ENCODE assay signal across 32 cellular contexts in genomic region chr5:150345716-150346115, GRCh38. TPM values are rescaled to one million over a fixed set of nuclear protein-coding genes. Genes with fewer than 3 reads are reported as not detected.
DNase-seq lines count a peak whose midpoint lies in the region; ATAC-seq, FAIRE-seq and TF ChIP-seq lines count a peak whose summit lies in the region.
"Had no signal": no experiment of that assay in that cellular context is flagged by ENCODE, and none has a peak within 500 bp of the region (broad histone marks: within the 10 kb centered on the region; RNA-seq: fewer than 3 reads in every experiment).

No MANE protein-coding gene starts in this region.

- no peaks in the 10 kb centered on the region for H4K20me1 ChIP-seq in HepG2 (ENCODE audit: insufficient read depth, low read length)

- H3K27me3 Mint-ChIP-seq in type B pancreatic cell = no peaks in the 10 kb centered on the region
- H3K27me3 Mint-ChIP-seq: stimulated activated memory B cell treated with anti-CD40 and anti-IgM and Interleukin-4, amounts not matched to agents 10 μg/mL and 1 μg/mL and 100 μg/mL, for 72 hours had no signal

- no peaks in the 10 kb centered on the region for H3K9me3 Mint-ChIP-seq in type B pancreatic cell
- H3K9me3 Mint-ChIP-seq: activated T-cell treated with anti-CD3 and anti-CD28 coated beads, Interleukin-2, amount 50 U/mL, for 72 hours; endodermal cell; GM23338; natural killer cell had no signal

- no TSS peak for BruUV-seq in HepG2 (replicated peaks; lab: Mats Ljungman, UMichigan)

- H3K4me3 ChIP-seq in HepG2 (replicated peaks in 1 of 3; ENCODE audit: insufficient read depth in 1 of 3, low read depth in 2 of 3, low read length in 3 of 3) (no peak overlapping the region), right lobe of liver (no peak overlapping the region), SJCRH30 (no peak overlapping the region), colonic mucosa (no peak overlapping the region)
- H3K4me3 ChIP-seq: body of pancreas, GM23338, MG63, mucosa of descending colon, SK-N-MC, skin epidermis, suprapubic skin, upper lobe of right lung had no signal

- H3K36me3 ChIP-seq in HepG2 (replicated peaks in 1 of 2; ENCODE audit: control insufficient read depth in 1 of 2, insufficient read depth in 2 of 2, low read length in 2 of 2) (no peaks in the 10 kb centered on the region), right lobe of liver (no peaks in the 10 kb centered on the region), SJCRH30 (no peaks in the 10 kb centered on the region), colonic mucosa (no peaks in the 10 kb centered on the region)
- H3K36me3 ChIP-seq: MG63, suprapubic skin, upper lobe of right lung had no signal

- TF ChIP-seq POLR2A in HepG2 (IDR thresholded peaks at IDR 0.05; ENCODE audit: insufficient read depth in 1 of 2, low read depth in 2 of 2, low read length in 2 of 2) (no peak), right lobe of liver (IDR thresholded peaks at IDR 0.05) (no peak)

- in situ Hi-C loops in HepG2 (cut with HindIII; ENCODE audit: extremely low pct_ligation_motif_present, low pct_unique_long_range_greater_than_20kb) = no loop called here

- H3K4me2 ChIP-seq in HepG2 (ENCODE audit: low read depth, low read length) = no peak overlapping the region
- H3K4me2 ChIP-seq: GM23338 had no signal

- TF ChIP-seq CTCF in HepG2 (CRISPR knock-in tag; IDR thresholded peaks at IDR 0.05) (no peak), right lobe of liver (IDR thresholded peaks at IDR 0.05) (no peak), type B pancreatic cell (conservative IDR thresholded peaks at IDR 0.05) (no peak), colonic mucosa (IDR thresholded peaks at IDR 0.05) (no peak)

- H3K9me3 ChIP-seq in HepG2 (ENCODE audit: low read length) (no peaks in the 10 kb centered on the region), right lobe of liver (no peaks in the 10 kb centered on the region), SJCRH30 (replicated peaks) (no peaks in the 10 kb centered on the region), colonic mucosa (no peaks in the 10 kb centered on the region)
- H3K9me3 ChIP-seq: body of pancreas, MG63, mucosa of descending colon, suprapubic skin, upper lobe of right lung had no signal

- CTCF ChIA-PET in HepG2 (lab: Yijun Ruan, JAX; ENCODE audit: low intra/inter-chr PET ratio, low total read pairs) = no interaction called here

- ATAC-seq in HepG2 = no peak
- ATAC-seq in right lobe of liver = no peak
- ATAC-seq: activated T-cell treated with anti-CD3 and anti-CD28 coated beads, Interleukin-2, amount 50 U/mL, for 72 hours; body of pancreas; GM23338; left cardiac atrium; mucosa of descending colon; natural killer cell; stimulated activated memory B cell treated with anti-CD40 and anti-IgM and Interleukin-4, amounts not matched to agents 10 μg/mL and 1 μg/mL and 100 μg/mL, for 72 hours; upper lobe of right lung had no signal

- H2AFZ ChIP-seq in HepG2 (ENCODE audit: low read length) = no peak overlapping the region
- H2AFZ ChIP-seq: GM23338 had no signal

- no peaks in the 10 kb centered on the region; a peak in 1 of 5 replicates for H3K27me3 ChIP-seq in HepG2 (ENCODE audit: control insufficient read depth in 1 of 2, insufficient read depth in 2 of 2, low read length in 2 of 2)
- no peaks in the 10 kb centered on the region for H3K27me3 ChIP-seq in right lobe of liver
- H3K27me3 ChIP-seq in SJCRH30 = peaks cover 9% of the 10 kb centered on the region; the same call in 1 of the 2 replicates
- no peaks in the 10 kb centered on the region for H3K27me3 ChIP-seq in colonic mucosa
- H3K27me3 ChIP-seq: body of pancreas, MG63, suprapubic skin, upper lobe of right lung had no signal

- no peak overlapping the region for H3K4me3 Mint-ChIP-seq in type B pancreatic cell
- H3K4me3 Mint-ChIP-seq: activated T-cell treated with anti-CD3 and anti-CD28 coated beads, Interleukin-2, amount 50 U/mL, for 72 hours; endodermal cell; GM23338; immature natural killer cell; natural killer cell; stimulated activated memory B cell treated with anti-CD40 and anti-IgM and Interleukin-4, amounts not matched to agents 10 μg/mL and 1 μg/mL and 100 μg/mL, for 72 hours had no signal

- 76% methylated on average over 5 of the region's 5 CpGs for WGBS in HepG2 (ENCODE audit: low lambda C conversion rate)
- 84% methylated on average over 5 of the region's 5 CpGs for WGBS in right lobe of liver (ENCODE audit: insufficient coverage, low coverage, low lambda C conversion rate, missing lambda C conversion rate)

- no peak for TF ChIP-seq EP300 in HepG2 (IDR thresholded peaks at IDR 0.05; ENCODE audit: low read depth in 2 of 2, low read length in 2 of 2)
- no peak for TF ChIP-seq EP300 in HepG2 (CRISPR knock-in tag; IDR thresholded peaks at IDR 0.05; ENCODE audit: borderline replicate concordance)

- POLR2A ChIA-PET in HepG2 (lab: Yijun Ruan, JAX) = no interaction called here

- FAIRE-seq in HepG2 (lab: Jason Lieb, UNC) = no peak

- intact Hi-C loops in HepG2 (cut with micrococcal nuclease; ENCODE audit: unreplicated experiment) = no loop called here
- intact Hi-C loops in right lobe of liver (cut with DNase I) = loop anchor here in 1 of 2 donors (10.0 kb wide), 1 partner anchor 181 kb away; the partner anchor contains the start of gene CDX1
- intact Hi-C loops in colonic mucosa (cut with DNase I) = no loop called here

- H3K4me1 Mint-ChIP-seq in type B pancreatic cell (ENCODE audit: unreplicated experiment) = peaks cover 26% of the 10 kb centered on the region

- H3K4me1 ChIP-seq in HepG2 (ENCODE audit: insufficient read depth, low read length) = peaks cover 47% of the 10 kb centered on the region
- H3K4me1 ChIP-seq in right lobe of liver = peaks cover 0 to 4% (median 2%) of the 10 kb centered on the region in 4 donors
- peaks cover 31% of the 10 kb centered on the region for H3K4me1 ChIP-seq in SJCRH30
- H3K4me1 ChIP-seq in colonic mucosa = peaks cover 4% of the 10 kb centered on the region
- H3K4me1 ChIP-seq: suprapubic skin, upper lobe of right lung had no signal

- no peaks in the 10 kb centered on the region for H3K36me3 Mint-ChIP-seq in type B pancreatic cell
- H3K36me3 Mint-ChIP-seq: immature natural killer cell; natural killer cell; stimulated activated memory B cell treated with anti-CD40 and anti-IgM and Interleukin-4, amounts not matched to agents 10 μg/mL and 1 μg/mL and 100 μg/mL, for 72 hours had no signal

- peak overlapping the region; percentile 29 for H3K27ac Mint-ChIP-seq in type B pancreatic cell
- H3K27ac Mint-ChIP-seq: activated T-cell treated with anti-CD3 and anti-CD28 coated beads, Interleukin-2, amount 50 U/mL, for 72 hours; endodermal cell; GM23338; immature natural killer cell; natural killer cell; stimulated activated memory B cell treated with anti-CD40 and anti-IgM and Interleukin-4, amounts not matched to agents 10 μg/mL and 1 μg/mL and 100 μg/mL, for 72 hours had no signal

- no peak overlapping the region for H3K9ac ChIP-seq in HepG2 (ENCODE audit: insufficient read depth, low read depth, low read length)
- H3K9ac ChIP-seq in colonic mucosa (ENCODE audit: low read depth in 2 of 2, low read length in 2 of 2) = no peak overlapping the region

- DNase-seq in HepG2 (ENCODE audit: low spot score) (no peak), right lobe of liver (no peak), NCI-H1694 (lab: John Stamatoyannopoulos, UW) (peak; percentile 47), SJCRH30 (peak; percentile 24 to 45), type B pancreatic cell (ENCODE audit: extremely low spot score, unreplicated experiment) (no peak), colonic mucosa (no peak)
- DNase-seq in activated effector memory CD4-positive, alpha-beta T cell treated with Interleukin-2 at 50 U/mL for 16 hours = no peak
- DNase-seq: activated CD4-positive, alpha-beta T cell treated with anti-CD3 and anti-CD28 coated beads, Interleukin-2, amount 50 U/mL, for 4 hours; activated naive CD4-positive, alpha-beta T cell; activated T-cell treated with anti-CD3 and anti-CD28 coated beads, Interleukin-2, amount 50 U/mL, for 72 hours; body of pancreas; C1 segment of cervical spinal cord; dermis blood vessel endothelial cell; endodermal cell; immature natural killer cell; KG1; left cardiac atrium; mammary epithelial cell; MG63; mucosa of descending colon; natural killer cell; NCI-H1417 treated with DMSO at 0.1 percent for 48 hours; NCI-H226; NCI-H526 treated with DMSO at 0.1 percent for 48 hours; T-helper 2 cell; upper lobe of right lung had no signal

- no peak for TF ChIP-seq RAD21 in HepG2 (CRISPR knock-in tag; IDR thresholded peaks at IDR 0.05)

- no peaks in the 10 kb centered on the region for H3K79me2 ChIP-seq in HepG2 (ENCODE audit: insufficient read depth, low read length)

- H3K27ac ChIP-seq in HepG2 (ENCODE audit: extremely low read length, insufficient read depth, low read length) (no peak overlapping the region), right lobe of liver (no peak overlapping the region), SJCRH30 (no peak overlapping the region), colonic mucosa (no peak overlapping the region)
- H3K27ac ChIP-seq: body of pancreas, SK-N-MC, skin epidermis, suprapubic skin, upper lobe of right lung had no signal

RNA-seq across cellular contexts. Expression of gene TCOF1, which starts 11.8 kb away (rescaled TPM):
- 41.6 and 44.5 TPM in 2 replicates for total RNA-seq in HepG2 (2016; rRNA removed; fragmentation: Illumina TruSeq; extraction: Trizol)
- total RNA-seq in HepG2 (2016; cell fraction: cytosol; rRNA removed; fragmentation: Illumina TruSeq; extraction: Trizol; ENCODE audit: low read depth) = 7.0 and 8.0 TPM in 2 replicates
- 34.8 and 42.9 TPM in 2 replicates for total RNA-seq in HepG2 (2016; cell fraction: insoluble cytoplasmic fraction; rRNA removed; fragmentation: Illumina TruSeq; extraction: Trizol)
- total RNA-seq in HepG2 (2016; cell fraction: membrane; rRNA removed; fragmentation: Illumina TruSeq; extraction: Trizol) = 12.4 and 12.6 TPM in 2 replicates
- total RNA-seq in HepG2 (2016; cell fraction: nucleus; rRNA removed; fragmentation: Illumina TruSeq; extraction: Trizol) = 38.8 and 43.2 TPM in 2 replicates
- 9.9 and 10.1 TPM in 2 replicates for polyA plus RNA-seq in HepG2 (2011; rRNA removed)
- 5.7 and 7.4 TPM in 2 replicates for polyA plus RNA-seq in HepG2 (2011; cell fraction: cytosol; rRNA removed)
- polyA plus RNA-seq in HepG2 (2011; cell fraction: nucleus; rRNA removed) = 27.8 and 31.6 TPM in 2 replicates
- polyA plus RNA-seq in HepG2 (2012) = 14.9 and 19.7 TPM in 2 replicates
- 2.9 and 3.4 TPM in 2 replicates for polyA plus RNA-seq in HepG2 (2016; cell fraction: cytosol; fragmentation: Illumina TruSeq; extraction: Trizol; ENCODE audit: low read depth)
- polyA plus RNA-seq in HepG2 (2016; cell fraction: insoluble cytoplasmic fraction; fragmentation: Illumina TruSeq; extraction: Trizol; ENCODE audit: low read depth) = 38.4 and 54.0 TPM in 2 replicates
- 6.2 and 8.3 TPM in 2 replicates for polyA plus RNA-seq in HepG2 (2016; cell fraction: membrane; fragmentation: Illumina TruSeq; extraction: Trizol; ENCODE audit: low read depth)
- polyA plus RNA-seq in HepG2 (2016; cell fraction: nucleus; fragmentation: Illumina TruSeq; extraction: Trizol; ENCODE audit: insufficient read depth, low read depth) = 61.9 and 69.6 TPM in 2 replicates
- 16.4 and 42.6 TPM in 2 replicates for polyA minus RNA-seq in HepG2 (2011; rRNA and poly(A)+ RNA removed; ENCODE audit: low replicate concordance)
- 9.8 and 12.7 TPM in 2 replicates for polyA minus RNA-seq in HepG2 (2011; cell fraction: cytosol; rRNA and poly(A)+ RNA removed)
- 19.2 and 20.5 TPM in 2 replicates for polyA minus RNA-seq in HepG2 (2011; cell fraction: nucleus; rRNA and poly(A)+ RNA removed)
- 10 to 100 TPM in 2 of 6 experiments, 1 to 10 TPM in 4; 6.7 to 12.0 (median 8.9) TPM for total RNA-seq in right lobe of liver
- total RNA-seq in SJCRH30 (2014; rRNA removed; shearing (Covaris generic)) = 58.9 and 60.4 TPM in 2 replicates
- 42.6 and 65.3 TPM in 2 replicates for total RNA-seq in type B pancreatic cell (ENCODE audit: low replicate concordance)
- total RNA-seq in colonic mucosa = 10 to 100 TPM; 17.3 to 68.5 TPM

RNA-seq across cellular contexts. Expression of gene ARSI, which starts 43.0 kb away (rescaled TPM):
- total RNA-seq in HepG2 (2016; rRNA removed; fragmentation: Illumina TruSeq; extraction: Trizol) = 17.6 and 33.9 TPM in 2 replicates
- 3.1 and 3.4 TPM in 2 replicates for total RNA-seq in HepG2 (2016; cell fraction: cytosol; rRNA removed; fragmentation: Illumina TruSeq; extraction: Trizol; ENCODE audit: low read depth)
- 21.4 and 37.4 TPM in 2 replicates for total RNA-seq in HepG2 (2016; cell fraction: insoluble cytoplasmic fraction; rRNA removed; fragmentation: Illumina TruSeq; extraction: Trizol)
- 11.0 and 13.0 TPM in 2 replicates for total RNA-seq in HepG2 (2016; cell fraction: membrane; rRNA removed; fragmentation: Illumina TruSeq; extraction: Trizol)
- 25.8 and 28.7 TPM in 2 replicates for total RNA-seq in HepG2 (2016; cell fraction: nucleus; rRNA removed; fragmentation: Illumina TruSeq; extraction: Trizol)
- 4.2 and 6.4 TPM in 2 replicates for polyA plus RNA-seq in HepG2 (2011; rRNA removed)
- 6.1 and 8.6 TPM in 2 replicates for polyA plus RNA-seq in HepG2 (2011; cell fraction: cytosol; rRNA removed)
- 5.3 and 5.7 TPM in 2 replicates for polyA plus RNA-seq in HepG2 (2011; cell fraction: nucleus; rRNA removed)
- polyA plus RNA-seq in HepG2 (2012) = 2.2 and 3.5 TPM in 2 replicates
- polyA plus RNA-seq in HepG2 (2016; cell fraction: cytosol; fragmentation: Illumina TruSeq; extraction: Trizol; ENCODE audit: low read depth) = 2.1 and 2.4 TPM in 2 replicates
- 14.2 and 17.0 TPM in 2 replicates for polyA plus RNA-seq in HepG2 (2016; cell fraction: insoluble cytoplasmic fraction; fragmentation: Illumina TruSeq; extraction: Trizol; ENCODE audit: low read depth)
- 5.0 and 7.0 TPM in 2 replicates for polyA plus RNA-seq in HepG2 (2016; cell fraction: membrane; fragmentation: Illumina TruSeq; extraction: Trizol; ENCODE audit: low read depth)
- 29.1 and 30.1 TPM in 2 replicates for polyA plus RNA-seq in HepG2 (2016; cell fraction: nucleus; fragmentation: Illumina TruSeq; extraction: Trizol; ENCODE audit: insufficient read depth, low read depth)
- 0.07 and 16.9 TPM in 2 replicates for polyA minus RNA-seq in HepG2 (2011; rRNA and poly(A)+ RNA removed; ENCODE audit: low replicate concordance)
- polyA minus RNA-seq in HepG2 (2011; cell fraction: cytosol; rRNA and poly(A)+ RNA removed) = 5.9 and 6.4 TPM in 2 replicates
- polyA minus RNA-seq in HepG2 (2011; cell fraction: nucleus; rRNA and poly(A)+ RNA removed) = 4.8 and 6.6 TPM in 2 replicates
- under 1 TPM in 5 of 6 experiments, not detected in 1; 0.06 to 0.51 (median 0.20) TPM for total RNA-seq in right lobe of liver
- 0.18 and 0.28 TPM in 2 replicates for total RNA-seq in SJCRH30 (2014; rRNA removed; shearing (Covaris generic))
- total RNA-seq in type B pancreatic cell (ENCODE audit: low replicate concordance) = 1.4 and 4.6 TPM in 2 replicates
- total RNA-seq in colonic mucosa = under 1 TPM; 0.17 to 0.69 TPM
- total RNA-seq: activated T-cell treated with anti-CD3 and anti-CD28 coated beads, Interleukin-2, amount 50 U/mL, for 72 hours; RPMI7951 had no signal
- polyA plus RNA-seq: immature natural killer cell had no signal

RNA-seq across cellular contexts. Expression of gene CAMK2A, which starts 56.1 kb away (rescaled TPM):
- total RNA-seq in HepG2 (2016; rRNA removed; fragmentation: Illumina TruSeq; extraction: Trizol) = 0.11 TPM in 1 of 2 replicates, not detected in the other
- not detected in 2 replicates for total RNA-seq in HepG2 (2016; cell fraction: cytosol; rRNA removed; fragmentation: Illumina TruSeq; extraction: Trizol; ENCODE audit: low read depth)
- total RNA-seq in HepG2 (2016; cell fraction: insoluble cytoplasmic fraction; rRNA removed; fragmentation: Illumina TruSeq; extraction: Trizol) = 0.03 and 0.09 TPM in 2 replicates
- total RNA-seq in HepG2 (2016; cell fraction: membrane; rRNA removed; fragmentation: Illumina TruSeq; extraction: Trizol) = not detected in 2 replicates
- 0.25 and 0.40 TPM in 2 replicates for total RNA-seq in HepG2 (2016; cell fraction: nucleus; rRNA removed; fragmentation: Illumina TruSeq; extraction: Trizol)
- polyA plus RNA-seq in HepG2 (2011; rRNA removed) = 0.16 TPM in 1 of 2 replicates, not detected in the other
- 0.03 and 0.04 TPM in 2 replicates for polyA plus RNA-seq in HepG2 (2011; cell fraction: cytosol; rRNA removed)
- 0.09 and 0.39 TPM in 2 replicates for polyA plus RNA-seq in HepG2 (2011; cell fraction: nucleus; rRNA removed)
- polyA plus RNA-seq in HepG2 (2012) = 0.03 and 0.08 TPM in 2 replicates
- 0.06 TPM in 1 of 2 replicates, not detected in the other for polyA plus RNA-seq in HepG2 (2016; cell fraction: cytosol; fragmentation: Illumina TruSeq; extraction: Trizol; ENCODE audit: low read depth)
- 0.05 TPM in 1 of 2 replicates, not detected in the other for polyA plus RNA-seq in HepG2 (2016; cell fraction: insoluble cytoplasmic fraction; fragmentation: Illumina TruSeq; extraction: Trizol; ENCODE audit: low read depth)
- not detected in 2 replicates for polyA plus RNA-seq in HepG2 (2016; cell fraction: membrane; fragmentation: Illumina TruSeq; extraction: Trizol; ENCODE audit: low read depth)
- polyA plus RNA-seq in HepG2 (2016; cell fraction: nucleus; fragmentation: Illumina TruSeq; extraction: Trizol; ENCODE audit: insufficient read depth, low read depth) = 0.34 and 0.43 TPM in 2 replicates
- polyA minus RNA-seq in HepG2 (2011; rRNA and poly(A)+ RNA removed; ENCODE audit: low replicate concordance) = 0.14 TPM in 1 of 2 replicates, not detected in the other
- polyA minus RNA-seq in HepG2 (2011; cell fraction: cytosol; rRNA and poly(A)+ RNA removed) = not detected in 2 replicates
- 0.12 TPM in 1 of 2 replicates, not detected in the other for polyA minus RNA-seq in HepG2 (2011; cell fraction: nucleus; rRNA and poly(A)+ RNA removed)
- under 1 TPM in 3 of 6 experiments, not detected in 3; 0.10 to 0.26 (median 0.23) TPM for total RNA-seq in right lobe of liver
- total RNA-seq in SJCRH30 (2014; rRNA removed; shearing (Covaris generic)) = 0.41 and 0.42 TPM in 2 replicates
- total RNA-seq in type B pancreatic cell (ENCODE audit: low replicate concordance) = 0.26 and 3.7 TPM in 2 replicates
- under 1 TPM; 0.05 to 0.61 TPM for total RNA-seq in colonic mucosa
- total RNA-seq: activated T-cell treated with anti-CD3 and anti-CD28 coated beads, Interleukin-2, amount 50 U/mL, for 72 hours; dermis blood vessel endothelial cell; GM23338 had no signal
- polyA plus RNA-seq: immature natural killer cell had no signal

Comparison
In these comparisons a context has a peak if more than half of its experiments do, and no peak if none do; other contexts are left out.
1. DNase-seq: peak in NCI-H1694 (single experiment) and SJCRH30 (2 of 2); none in HepG2 (single experiment), right lobe of liver (0 of 3), type B pancreatic cell (single experiment), colonic mucosa (single experiment) and activated effector memory CD4-positive, alpha-beta T cell treated with Interleukin-2 at 50 U/mL for 16 hours (single experiment).